Comparison of ENCODE assay signal across 26 cellular contexts in genomic region chr9:92187390-92187789, GRCh38.
"Had no signal": no experiment of that assay in that cellular context is flagged by ENCODE, and none has a peak within 500 bp of the region (broad histone marks: within the 10 kb centered on the region; RNA-seq: fewer than 3 reads in every experiment).

No MANE protein-coding gene starts in this region.

- ATAC-seq: activated CD8-positive, alpha-beta memory T cell treated with anti-CD3 and anti-CD28 coated beads, Interleukin-2, amount 10 ng/mL, durations not matched to agents 7 days and 5 days; heart left ventricle; natural killer cell; sciatic nerve had no signal

- H3K27ac Mint-ChIP-seq: activated CD4-positive, alpha-beta memory T cell treated with anti-CD3 and anti-CD28 coated beads, Interleukin-2, amount 10 ng/mL, durations not matched to agents 7 days and 5 days; activated CD4-positive, alpha-beta T cell treated with anti-CD3 and anti-CD28 coated beads, Interleukin-2, amount 10 ng/mL, durations not matched to agents 7 days and 5 days; activated CD8-positive, alpha-beta memory T cell treated with anti-CD3 and anti-CD28 coated beads, Interleukin-2, amount 10 ng/mL, durations not matched to agents 7 days and 5 days; dendritic cell treated with granulocyte-macrophage colony-stimulating factor and Interleukin-4, amounts not matched to agents 40 ng/mL and 50 ng/mL, for 4 days; immature natural killer cell; memory B cell; natural killer cell; progenitor cell of endocrine pancreas had no signal

- DNase-seq: activated CD4-positive, alpha-beta memory T cell treated with anti-CD3 and anti-CD28 coated beads, Interleukin-2, amount 10 ng/mL, durations not matched to agents 7 days and 5 days; activated CD4-positive, alpha-beta T cell treated with anti-CD3 and anti-CD28 coated beads, Interleukin-2, amount 10 ng/mL, durations not matched to agents 7 days and 5 days; activated CD4-positive, CD25-positive, alpha-beta regulatory T cell treated with anti-CD3 and anti-CD28 coated beads, Interleukin-2, amount 50 U/mL, for 72 hours; activated CD8-positive, alpha-beta memory T cell treated with anti-CD3 and anti-CD28 coated beads, Interleukin-2, amount 10 ng/mL, durations not matched to agents 7 days and 5 days; activated naive CD4-positive, alpha-beta T cell; activated T-cell treated with anti-CD3 and anti-CD28 coated beads, Interleukin-2, amount 50 U/mL, for 48 hours; foreskin keratinocyte; heart left ventricle; hypothalamus; immature natural killer cell; natural killer cell; ovary; stimulated activated CD4-positive, alpha-beta T cell treated with anti-CD3 and anti-CD28 coated beads, Interleukin-12 subunit alpha, Interleukin-12 subunit beta, amount 100 ng/mL, for 4 hours; stimulated activated CD4-positive, alpha-beta T cell treated with anti-CD3 and anti-CD28 coated beads, Interleukin-4, amount 100 ng/mL, for 1 hour; stomach; thyroid gland had no signal

- FAIRE-seq: bronchial epithelial cell had no signal

- H3K36me3 ChIP-seq: esophagus muscularis mucosa, heart left ventricle, neutrophil, ovary, stomach, thyroid gland had no signal

- H3K9me3 ChIP-seq: esophagus muscularis mucosa, heart left ventricle, neutrophil, ovary, stomach, thyroid gland had no signal

- H3K27ac ChIP-seq: esophagus muscularis mucosa, foreskin keratinocyte, heart left ventricle, neutrophil, ovary, skin epidermis, stomach, thyroid gland had no signal

- H3K36me3 Mint-ChIP-seq: activated CD8-positive, alpha-beta memory T cell treated with anti-CD3 and anti-CD28 coated beads, Interleukin-2, amount 10 ng/mL, durations not matched to agents 7 days and 5 days; activated naive CD4-positive, alpha-beta T cell treated with anti-CD3 and anti-CD28 coated beads, Interleukin-2, amount 50 U/mL, for 72 hours; immature natural killer cell; memory B cell; natural killer cell had no signal

- H3K4me1 Mint-ChIP-seq: activated CD4-positive, alpha-beta memory T cell treated with anti-CD3 and anti-CD28 coated beads, Interleukin-2, amount 10 ng/mL, durations not matched to agents 7 days and 5 days; activated CD4-positive, alpha-beta T cell treated with anti-CD3 and anti-CD28 coated beads, Interleukin-2, amount 10 ng/mL, durations not matched to agents 7 days and 5 days; central memory CD8-positive, alpha-beta T cell; immature natural killer cell; memory B cell; natural killer cell had no signal

- H3K4me3 Mint-ChIP-seq: activated CD4-positive, alpha-beta memory T cell treated with anti-CD3 and anti-CD28 coated beads, Interleukin-2, amount 10 ng/mL, durations not matched to agents 7 days and 5 days; activated CD4-positive, alpha-beta T cell treated with anti-CD3 and anti-CD28 coated beads, Interleukin-2, amount 10 ng/mL, durations not matched to agents 7 days and 5 days; activated CD8-positive, alpha-beta memory T cell treated with anti-CD3 and anti-CD28 coated beads, Interleukin-2, amount 10 ng/mL, durations not matched to agents 7 days and 5 days; central memory CD8-positive, alpha-beta T cell; dendritic cell treated with granulocyte-macrophage colony-stimulating factor and Interleukin-4, amounts not matched to agents 40 ng/mL and 50 ng/mL, for 4 days; immature natural killer cell; memory B cell; natural killer cell had no signal

- H3K4me3 ChIP-seq: esophagus muscularis mucosa, heart left ventricle, ovary, skin epidermis, stomach, thyroid gland had no signal

- H3K9me3 Mint-ChIP-seq: activated CD4-positive, alpha-beta memory T cell treated with anti-CD3 and anti-CD28 coated beads, Interleukin-2, amount 10 ng/mL, durations not matched to agents 7 days and 5 days; activated CD4-positive, alpha-beta T cell treated with anti-CD3 and anti-CD28 coated beads, Interleukin-2, amount 10 ng/mL, durations not matched to agents 7 days and 5 days; central memory CD8-positive, alpha-beta T cell; dendritic cell treated with granulocyte-macrophage colony-stimulating factor and Interleukin-4, amounts not matched to agents 40 ng/mL and 50 ng/mL, for 4 days; immature natural killer cell; natural killer cell had no signal

- H3K27me3 ChIP-seq: foreskin keratinocyte, neutrophil, ovary, thyroid gland had no signal

- H3K4me1 ChIP-seq: foreskin keratinocyte, heart left ventricle, stomach had no signal
